In the genomic region with DNA sequence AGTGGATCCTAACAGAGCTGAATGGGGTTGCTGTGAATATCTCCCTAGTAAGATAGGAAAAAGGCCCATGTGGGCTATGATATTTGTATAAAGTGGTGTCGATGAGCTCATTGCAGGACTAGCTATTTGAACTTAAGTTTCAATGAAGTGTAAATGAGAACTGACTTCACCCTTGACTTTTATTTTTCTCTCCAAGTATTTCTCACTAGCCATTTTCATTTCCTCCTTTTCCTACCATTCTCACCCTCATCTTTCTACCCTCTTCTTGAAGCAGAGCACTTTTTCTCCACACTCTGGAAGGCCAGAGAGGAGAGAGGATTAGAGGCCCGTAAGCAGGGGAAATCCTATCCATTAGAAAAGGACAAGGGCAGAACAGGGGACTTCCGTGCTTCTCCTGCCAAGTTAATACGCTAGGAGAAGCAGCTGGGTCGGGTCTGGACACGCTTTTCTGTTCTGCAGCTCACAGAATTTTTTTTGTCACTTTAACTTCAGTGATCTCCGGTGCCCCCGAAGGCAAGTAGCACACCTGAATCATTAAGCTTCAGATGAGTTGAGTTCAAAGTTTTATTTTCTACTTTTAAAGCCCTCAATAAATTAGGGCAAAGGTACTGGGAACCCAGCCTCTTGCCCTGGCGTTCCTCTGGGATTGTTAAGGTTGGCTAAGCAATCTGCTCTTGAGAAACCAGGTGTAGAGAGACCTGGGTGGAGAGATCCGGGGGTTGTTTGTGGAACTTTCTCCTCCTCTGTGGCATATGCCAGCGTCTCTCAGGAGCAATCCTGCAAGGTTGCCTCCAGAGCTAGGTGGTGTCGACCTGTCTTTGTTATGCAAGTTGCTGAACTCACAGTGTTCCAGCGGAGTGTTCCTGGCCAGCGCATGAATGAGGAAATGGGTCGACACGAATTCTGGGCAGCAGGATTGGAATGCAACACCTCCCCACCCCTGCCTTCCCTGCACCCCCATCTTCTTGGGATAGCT, we compare ENCODE assay signal across 1 cellular context.
A peak's percentile ranks its signal among the peaks of the same experiment; 100 is the strongest.
TF ChIP-seq lines count a peak whose summit lies in the region.

No MANE protein-coding gene starts in this region.

TF ChIP-seq in GM12878, 131 proteins besides CTCF, POLR2A, EP300 and RAD21 (continued from another document and continues in another):
- TF ChIP-seq ZNF592 (IDR thresholded peaks at IDR 0.05) (no peak), RB1 (IDR thresholded peaks at IDR 0.05; ENCODE audit: borderline replicate concordance) (no peak), CEBPZ (IDR thresholded peaks at IDR 0.05; ENCODE audit: low read depth, low read length) (no peak), NR2C1 (IDR thresholded peaks at IDR 0.05) (no peak), PAX5 (IDR thresholded peaks at IDR 0.05; ENCODE audit: borderline replicate concordance, low read depth, low read length) (no peak), PML (IDR thresholded peaks at IDR 0.05; ENCODE audit: low read length) (no peak; the same call in 1 of the 2 replicates), ZBED1 (IDR thresholded peaks at IDR 0.05; ENCODE audit: borderline replicate concordance) (peak; percentile 82), CEBPB (IDR thresholded peaks at IDR 0.05; ENCODE audit: borderline replicate concordance in 1 of 2, low read depth in 2 of 2, low read length in 2 of 2) (0 out of 4 replicates have a peak, but pooled peaks of 1 of the 2 experiments have one; percentile 9), ZSCAN29 (IDR thresholded peaks at IDR 0.05) (peak; percentile 22; the same call in 1 of the 2 replicates), ZNF217 (IDR thresholded peaks at IDR 0.05) (no peak), ETV6 (conservative IDR thresholded peaks at IDR 0.05 in 1 of 2, IDR thresholded peaks at IDR 0.05 in 1 of 2; ENCODE audit: borderline replicate concordance in 1 of 2, low read depth in 1 of 2) (peak in 1 of 2 experiments; percentile 85; a peak in 2 of 4 replicates), NR2F1 (conservative IDR thresholded peaks at IDR 0.05) (peak; percentile 75), GATAD2B (conservative IDR thresholded peaks at IDR 0.05; ENCODE audit: low read depth) (0 out of 2 replicates have a peak, but pooled peaks have one; percentile 17), CHD1 (IDR thresholded peaks at IDR 0.05; ENCODE audit: low read depth, low read length) (no peak), RAD51 (IDR thresholded peaks at IDR 0.05) (peak; percentile 39; the same call in 1 of the 2 replicates), ZNF207 (IDR thresholded peaks at IDR 0.05; ENCODE audit: borderline replicate concordance) (no peak), MLLT1 (IDR thresholded peaks at IDR 0.05) (peak; percentile 70; the same call in 1 of the 2 replicates), FOXM1 (IDR thresholded peaks at IDR 0.05; ENCODE audit: low read depth, low read length) (peak; percentile 78; the same call in 1 of the 2 replicates), IKZF2 (IDR thresholded peaks at IDR 0.05) (peak; percentile 94), ZNF24 (IDR thresholded peaks at IDR 0.05) (no peak), MXI1 (IDR thresholded peaks at IDR 0.05; ENCODE audit: low read depth, low read length) (no peak), HDGF (IDR thresholded peaks at IDR 0.05) (no peak), DPF2 (IDR thresholded peaks at IDR 0.05) (peak; percentile 46; the same call in 1 of the 2 replicates), POU2F2 (IDR thresholded peaks at IDR 0.05; ENCODE audit: borderline replicate concordance, low read depth, low read length) (peak; percentile 60; the same call in 1 of the 3 replicates), SIN3A (IDR thresholded peaks at IDR 0.05; ENCODE audit: low read depth, low read length) (no peak), ATF7 (IDR thresholded peaks at IDR 0.05; ENCODE audit: low read depth) (peak; percentile 96), NBN (IDR thresholded peaks at IDR 0.05) (peak; percentile 34; the same call in 1 of the 2 replicates), HCFC1 (IDR thresholded peaks at IDR 0.05; ENCODE audit: low read length) (no peak), CUX1 (IDR thresholded peaks at IDR 0.05; ENCODE audit: insufficient replicate concordance, low read depth, low read length) (peak; percentile 74), HDAC2 (IDR thresholded peaks at IDR 0.05) (no peak), STAT3 (IDR thresholded peaks at IDR 0.05; ENCODE audit: low read depth, low read length) (0 out of 2 replicates have a peak, but pooled peaks have one; percentile 12)
- TF ChIP-seq, protein P1, sequence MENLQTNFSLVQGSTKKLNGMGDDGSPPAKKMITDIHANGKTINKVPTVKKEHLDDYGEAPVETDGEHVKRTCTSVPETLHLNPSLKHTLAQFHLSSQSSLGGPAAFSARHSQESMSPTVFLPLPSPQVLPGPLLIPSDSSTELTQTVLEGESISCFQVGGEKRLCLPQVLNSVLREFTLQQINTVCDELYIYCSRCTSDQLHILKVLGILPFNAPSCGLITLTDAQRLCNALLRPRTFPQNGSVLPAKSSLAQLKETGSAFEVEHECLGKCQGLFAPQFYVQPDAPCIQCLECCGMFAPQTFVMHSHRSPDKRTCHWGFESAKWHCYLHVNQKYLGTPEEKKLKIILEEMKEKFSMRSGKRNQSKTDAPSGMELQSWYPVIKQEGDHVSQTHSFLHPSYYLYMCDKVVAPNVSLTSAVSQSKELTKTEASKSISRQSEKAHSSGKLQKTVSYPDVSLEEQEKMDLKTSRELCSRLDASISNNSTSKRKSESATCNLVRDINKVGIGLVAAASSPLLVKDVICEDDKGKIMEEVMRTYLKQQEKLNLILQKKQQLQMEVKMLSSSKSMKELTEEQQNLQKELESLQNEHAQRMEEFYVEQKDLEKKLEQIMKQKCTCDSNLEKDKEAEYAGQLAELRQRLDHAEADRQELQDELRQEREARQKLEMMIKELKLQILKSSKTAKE (IDR thresholded peaks at IDR 0.05; ENCODE audit: low read depth, poor library complexity, severe bottlenecking): peak; percentile 66
- TF ChIP-seq, protein P2, sequence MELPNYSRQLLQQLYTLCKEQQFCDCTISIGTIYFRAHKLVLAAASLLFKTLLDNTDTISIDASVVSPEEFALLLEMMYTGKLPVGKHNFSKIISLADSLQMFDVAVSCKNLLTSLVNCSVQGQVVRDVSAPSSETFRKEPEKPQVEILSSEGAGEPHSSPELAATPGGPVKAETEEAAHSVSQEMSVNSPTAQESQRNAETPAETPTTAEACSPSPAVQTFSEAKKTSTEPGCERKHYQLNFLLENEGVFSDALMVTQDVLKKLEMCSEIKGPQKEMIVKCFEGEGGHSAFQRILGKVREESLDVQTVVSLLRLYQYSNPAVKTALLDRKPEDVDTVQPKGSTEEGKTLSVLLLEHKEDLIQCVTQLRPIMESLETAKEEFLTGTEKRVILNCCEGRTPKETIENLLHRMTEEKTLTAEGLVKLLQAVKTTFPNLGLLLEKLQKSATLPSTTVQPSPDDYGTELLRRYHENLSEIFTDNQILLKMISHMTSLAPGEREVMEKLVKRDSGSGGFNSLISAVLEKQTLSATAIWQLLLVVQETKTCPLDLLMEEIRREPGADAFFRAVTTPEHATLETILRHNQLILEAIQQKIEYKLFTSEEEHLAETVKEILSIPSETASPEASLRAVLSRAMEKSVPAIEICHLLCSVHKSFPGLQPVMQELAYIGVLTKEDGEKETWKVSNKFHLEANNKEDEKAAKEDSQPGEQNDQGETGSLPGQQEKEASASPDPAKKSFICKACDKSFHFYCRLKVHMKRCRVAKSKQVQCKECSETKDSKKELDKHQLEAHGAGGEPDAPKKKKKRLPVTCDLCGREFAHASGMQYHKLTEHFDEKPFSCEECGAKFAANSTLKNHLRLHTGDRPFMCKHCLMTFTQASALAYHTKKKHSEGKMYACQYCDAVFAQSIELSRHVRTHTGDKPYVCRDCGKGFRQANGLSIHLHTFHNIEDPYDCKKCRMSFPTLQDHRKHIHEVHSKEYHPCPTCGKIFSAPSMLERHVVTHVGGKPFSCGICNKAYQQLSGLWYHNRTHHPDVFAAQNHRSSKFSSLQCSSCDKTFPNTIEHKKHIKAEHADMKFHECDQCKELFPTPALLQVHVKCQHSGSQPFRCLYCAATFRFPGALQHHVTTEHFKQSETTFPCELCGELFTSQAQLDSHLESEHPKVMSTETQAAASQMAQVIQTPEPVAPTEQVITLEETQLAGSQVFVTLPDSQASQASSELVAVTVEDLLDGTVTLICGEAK (IDR thresholded peaks at IDR 0.05; ENCODE audit: borderline replicate concordance): no peak; the same call in 1 of the 2 replicates
